Comparison of ENCODE assay signal across 1 cellular context in genomic region chr16:9012848-9013507, GRCh38.
TF ChIP-seq lines count a peak whose summit lies in the region.

No MANE protein-coding gene starts in this region.

TF ChIP-seq in SK-N-SH treated with all-trans-retinoic acid at 6 μM for 48 hours, 23 proteins besides CTCF, POLR2A, EP300 and RAD21 (continued from another document):
- TF ChIP-seq, protein P1, sequence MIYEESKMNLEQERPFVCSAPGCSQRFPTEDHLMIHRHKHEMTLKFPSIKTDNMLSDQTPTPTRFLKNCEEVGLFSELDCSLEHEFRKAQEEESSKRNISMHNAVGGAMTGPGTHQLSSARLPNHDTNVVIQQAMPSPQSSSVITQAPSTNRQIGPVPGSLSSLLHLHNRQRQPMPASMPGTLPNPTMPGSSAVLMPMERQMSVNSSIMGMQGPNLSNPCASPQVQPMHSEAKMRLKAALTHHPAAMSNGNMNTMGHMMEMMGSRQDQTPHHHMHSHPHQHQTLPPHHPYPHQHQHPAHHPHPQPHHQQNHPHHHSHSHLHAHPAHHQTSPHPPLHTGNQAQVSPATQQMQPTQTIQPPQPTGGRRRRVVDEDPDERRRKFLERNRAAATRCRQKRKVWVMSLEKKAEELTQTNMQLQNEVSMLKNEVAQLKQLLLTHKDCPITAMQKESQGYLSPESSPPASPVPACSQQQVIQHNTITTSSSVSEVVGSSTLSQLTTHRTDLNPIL (CRISPR knock-in tag; IDR thresholded peaks at IDR 0.05; ENCODE audit: low read depth) = no peak
- TF ChIP-seq ISL1 (CRISPR knock-in tag; IDR thresholded peaks at IDR 0.05) = no peak
- TF ChIP-seq TCF4 (CRISPR knock-in tag; IDR thresholded peaks at IDR 0.05; ENCODE audit: borderline replicate concordance) = no peak
- TF ChIP-seq ARNTL (CRISPR knock-in tag; IDR thresholded peaks at IDR 0.05; ENCODE audit: borderline replicate concordance, low read depth) = no peak
- TF ChIP-seq ZC3H10 (CRISPR knock-in tag; IDR thresholded peaks at IDR 0.05) = no peak
- TF ChIP-seq BACH2 (CRISPR knock-in tag; IDR thresholded peaks at IDR 0.05; ENCODE audit: borderline replicate concordance) = no peak
- no peak for TF ChIP-seq CSRNP3 (CRISPR knock-in tag; IDR thresholded peaks at IDR 0.05)
- TF ChIP-seq TOX (CRISPR knock-in tag; IDR thresholded peaks at IDR 0.05; ENCODE audit: borderline replicate concordance) = no peak
- no peak for TF ChIP-seq OSR1 (CRISPR knock-in tag; IDR thresholded peaks at IDR 0.05)
- TF ChIP-seq, protein P2, sequence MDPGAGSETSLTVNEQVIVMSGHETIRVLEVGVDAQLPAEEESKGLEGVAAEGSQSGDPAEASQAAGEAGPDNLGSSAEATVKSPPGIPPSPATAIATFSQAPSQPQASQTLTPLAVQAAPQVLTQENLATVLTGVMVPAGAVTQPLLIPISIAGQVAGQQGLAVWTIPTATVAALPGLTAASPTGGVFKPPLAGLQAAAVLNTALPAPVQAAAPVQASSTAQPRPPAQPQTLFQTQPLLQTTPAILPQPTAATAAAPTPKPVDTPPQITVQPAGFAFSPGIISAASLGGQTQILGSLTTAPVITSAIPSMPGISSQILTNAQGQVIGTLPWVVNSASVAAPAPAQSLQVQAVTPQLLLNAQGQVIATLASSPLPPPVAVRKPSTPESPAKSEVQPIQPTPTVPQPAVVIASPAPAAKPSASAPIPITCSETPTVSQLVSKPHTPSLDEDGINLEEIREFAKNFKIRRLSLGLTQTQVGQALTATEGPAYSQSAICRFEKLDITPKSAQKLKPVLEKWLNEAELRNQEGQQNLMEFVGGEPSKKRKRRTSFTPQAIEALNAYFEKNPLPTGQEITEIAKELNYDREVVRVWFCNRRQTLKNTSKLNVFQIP (CRISPR knock-in tag; IDR thresholded peaks at IDR 0.05; ENCODE audit: borderline replicate concordance, low read depth) = no peak
- no peak for TF ChIP-seq ZNF70 (CRISPR knock-in tag; IDR thresholded peaks at IDR 0.05)
- no peak for TF ChIP-seq SNAI2 (CRISPR knock-in tag; IDR thresholded peaks at IDR 0.05)
- TF ChIP-seq, protein P3, sequence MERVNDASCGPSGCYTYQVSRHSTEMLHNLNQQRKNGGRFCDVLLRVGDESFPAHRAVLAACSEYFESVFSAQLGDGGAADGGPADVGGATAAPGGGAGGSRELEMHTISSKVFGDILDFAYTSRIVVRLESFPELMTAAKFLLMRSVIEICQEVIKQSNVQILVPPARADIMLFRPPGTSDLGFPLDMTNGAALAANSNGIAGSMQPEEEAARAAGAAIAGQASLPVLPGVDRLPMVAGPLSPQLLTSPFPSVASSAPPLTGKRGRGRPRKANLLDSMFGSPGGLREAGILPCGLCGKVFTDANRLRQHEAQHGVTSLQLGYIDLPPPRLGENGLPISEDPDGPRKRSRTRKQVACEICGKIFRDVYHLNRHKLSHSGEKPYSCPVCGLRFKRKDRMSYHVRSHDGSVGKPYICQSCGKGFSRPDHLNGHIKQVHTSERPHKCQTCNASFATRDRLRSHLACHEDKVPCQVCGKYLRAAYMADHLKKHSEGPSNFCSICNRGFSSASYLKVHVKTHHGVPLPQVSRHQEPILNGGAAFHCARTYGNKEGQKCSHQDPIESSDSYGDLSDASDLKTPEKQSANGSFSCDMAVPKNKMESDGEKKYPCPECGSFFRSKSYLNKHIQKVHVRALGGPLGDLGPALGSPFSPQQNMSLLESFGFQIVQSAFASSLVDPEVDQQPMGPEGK (CRISPR knock-in tag; IDR thresholded peaks at IDR 0.05; ENCODE audit: borderline replicate concordance) = no peak
- TF ChIP-seq GLIS3 (CRISPR knock-in tag; IDR thresholded peaks at IDR 0.05) = no peak
- no peak for TF ChIP-seq CSDC2 (CRISPR knock-in tag; IDR thresholded peaks at IDR 0.05)
